Comparison of ENCODE assay signal across 10 cellular contexts in genomic region chr16:55370762-55371482, GRCh38. TPM values are rescaled to one million over a fixed set of nuclear protein-coding genes. Genes with fewer than 3 reads are reported as not detected.
A peak's percentile ranks its signal among the peaks of the same experiment; 100 is the strongest.
DNase-seq lines count a peak whose midpoint lies in the region; ATAC-seq, FAIRE-seq and TF ChIP-seq lines count a peak whose summit lies in the region.
"Had no signal": no experiment of that assay in that cellular context is flagged by ENCODE, and none has a peak within 500 bp of the region (broad histone marks: within the 10 kb centered on the region; RNA-seq: fewer than 3 reads in every experiment).

No MANE protein-coding gene starts in this region.

- H3K36me3 ChIP-seq in PC-9 (ENCODE audit: low read depth) = no peaks in the 10 kb centered on the region

- peak; percentile 88 for DNase-seq in AG20443 (ENCODE audit: low spot score)
- peak; percentile 23 for DNase-seq in H54 (ENCODE audit: insufficient read length, low spot score)
- DNase-seq in RWPE1 (ENCODE audit: low spot score) = peak; percentile 64
- peak; percentile 35 for DNase-seq in fibroblast of villous mesenchyme (ENCODE audit: low read depth)
- peak; percentile 58 for DNase-seq in neural crest cell (ENCODE audit: low read depth, low spot score)
- DNase-seq in NCI-H2081 treated with DMSO at 0.1 percent for 48 hours (lab: John Stamatoyannopoulos, UW) = no peak
- DNase-seq in PC-9 = no peak

- no peak overlapping the region for H3K27ac ChIP-seq in RWPE1
- H3K27ac ChIP-seq in PC-9 = no peak overlapping the region
- H3K27ac ChIP-seq: HL-60 had no signal

- H3K4me1 ChIP-seq in PC-9 (replicated peaks; ENCODE audit: insufficient read depth) = peaks cover 20% of the 10 kb centered on the region

- H3F3A ChIP-seq in PC-9 (ENCODE audit: insufficient read depth, low read depth) = no peaks in the 10 kb centered on the region

- H3K36me3 Mint-ChIP-seq in neural crest cell (ENCODE audit: low read depth) = no peaks in the 10 kb centered on the region

- POLR2A ChIA-PET in RWPE1 (lab: Yijun Ruan, JAX; ENCODE audit: low non-redundant PET) (no interaction called here), PC-9 (lab: Charles Lee; ENCODE audit: unreplicated experiment) (no interaction called here)

- peaks cover 62% of the 10 kb centered on the region for H3K27me3 Mint-ChIP-seq in neural crest cell (ENCODE audit: low read depth)

- no peaks in the 10 kb centered on the region for H3K9me2 ChIP-seq in PC-9 (ENCODE audit: insufficient read depth)

- H2AFZ ChIP-seq in PC-9 = no peak overlapping the region

- H4K20me1 ChIP-seq in PC-9 (ENCODE audit: insufficient read depth) = no peaks in the 10 kb centered on the region

- no peak for FAIRE-seq in H54 (lab: Jason Lieb, UNC)
- FAIRE-seq: endothelial cell of umbilical vein had no signal

- no peak for ATAC-seq in HG02981 (IDR thresholded peaks at IDR 0.05; ENCODE audit: unreplicated experiment)

- H3K4me3 Mint-ChIP-seq in neural crest cell = no peak overlapping the region

- H3K4me3 ChIP-seq in fibroblast of villous mesenchyme (ENCODE audit: low read depth, low read length) (no peak overlapping the region), PC-9 (no peak overlapping the region)

- H3K4me1 Mint-ChIP-seq in neural crest cell = peaks cover 16% of the 10 kb centered on the region

- CTCF ChIA-PET in RWPE1 (lab: Yijun Ruan, JAX) (interaction anchor here (0.6 to 0.8 kb wide), 10 partner anchors 12 to 549 kb away, joined by 3 to 4 read pairs (median 3); no protein-coding TSS in a partner anchor), PC-9 (lab: Charles Lee) (no interaction called here)

- TF ChIP-seq CTCF in RWPE1 (conservative IDR thresholded peaks at IDR 0.05; ENCODE audit: low read depth) (peak; percentile 21; the same call in 1 of the 2 replicates), fibroblast of villous mesenchyme (IDR thresholded peaks at IDR 0.05; ENCODE audit: insufficient read depth, low read depth, low read length) (peak; percentile 42), neural crest cell (conservative IDR thresholded peaks at IDR 0.05) (peak; percentile 65), PC-9 (conservative IDR thresholded peaks at IDR 0.05) (no peak)

- no peaks in the 10 kb centered on the region for H3K9me3 Mint-ChIP-seq in neural crest cell

- H3K27ac Mint-ChIP-seq in neural crest cell (ENCODE audit: unreplicated experiment) = no peak overlapping the region

- BruUV-seq in PC-9 (replicated peaks; lab: Mats Ljungman, UMichigan) = no TSS peak

- H3K27me3 ChIP-seq in PC-9 (ENCODE audit: insufficient read depth, low read depth) = no peaks in the 10 kb centered on the region

- no peaks in the 10 kb centered on the region for H3K79me2 ChIP-seq in PC-9 (ENCODE audit: low read depth)

- no peak for TF ChIP-seq POLR2A in H54 (IDR thresholded peaks at IDR 0.05; ENCODE audit: low read depth, low read length)

- no peak overlapping the region for H3K4me2 ChIP-seq in PC-9

- intact Hi-C loops in PC-9 (cut with micrococcal nuclease; ENCODE audit: unreplicated experiment) = no loop called here

- H3K9me3 ChIP-seq in PC-9 (ENCODE audit: insufficient read depth, low read depth) = no peaks in the 10 kb centered on the region

RNA-seq across cellular contexts. Expression of gene IRX6, which starts 46.9 kb away (rescaled TPM):
- total RNA-seq in fibroblast of villous mesenchyme (not detected in 2 replicates), neural crest cell (0.09 and 0.14 TPM in 2 replicates), PC-9 (2021) (not detected in 2 replicates)
- total RNA-seq: endothelial cell of umbilical vein had no signal

Comparison
In these comparisons a context has a peak if more than half of its experiments do, and no peak if none do; other contexts are left out.
1. DNase-seq: peak in AG20443 (single experiment), H54 (single experiment), RWPE1 (single experiment), fibroblast of villous mesenchyme (single experiment) and neural crest cell (single experiment); none in NCI-H2081 treated with DMSO at 0.1 percent for 48 hours (single experiment) and PC-9 (0 of 2).